ENCODE assay signal across 9 cellular contexts in the genomic region with DNA sequence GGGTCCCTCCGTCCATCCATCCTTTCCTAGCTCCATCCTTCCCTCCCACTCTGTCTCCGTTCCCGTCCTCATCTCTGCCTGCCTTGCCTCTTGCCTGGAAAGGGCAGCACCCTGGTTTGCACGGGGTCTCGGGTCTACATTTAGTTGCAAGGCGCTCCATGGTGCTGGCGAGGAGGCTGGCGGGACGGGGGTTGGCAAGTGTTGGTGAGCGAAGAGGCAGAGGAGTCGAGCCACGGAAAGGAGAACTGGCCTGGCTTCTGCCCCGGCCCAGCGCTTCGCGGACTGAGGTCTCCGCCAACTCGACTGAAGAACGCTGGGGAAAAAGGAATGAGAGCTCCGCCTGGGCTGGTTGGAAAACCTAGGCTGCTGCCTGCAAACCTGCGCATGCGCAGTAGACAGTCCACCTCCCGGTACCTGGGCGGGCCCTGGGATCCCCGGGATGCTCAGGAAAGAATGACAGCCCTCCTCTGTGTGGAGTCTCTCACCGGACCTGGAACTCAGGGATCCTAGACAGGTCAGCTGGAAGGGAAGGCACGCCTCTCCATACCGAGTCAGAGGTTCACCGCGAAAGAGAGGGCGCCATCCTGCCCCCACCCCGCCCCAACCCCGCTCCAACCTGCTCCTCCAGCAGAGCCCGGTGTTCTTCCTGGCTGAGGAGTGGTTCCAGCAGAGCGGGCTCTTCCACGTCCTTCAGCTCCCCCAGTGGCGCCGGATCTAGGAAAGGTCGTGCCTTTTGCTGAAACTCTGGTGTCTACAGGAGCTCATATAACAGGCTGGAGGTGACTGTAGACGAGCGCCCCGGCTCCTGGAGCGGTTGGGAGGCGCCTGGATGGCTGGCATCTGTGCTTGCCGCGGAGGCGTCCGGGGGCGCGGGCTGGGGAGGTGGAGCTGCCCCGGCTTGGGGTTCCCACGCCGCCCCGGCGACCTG. TPM values are rescaled to one million over a fixed set of nuclear protein-coding genes. Genes with fewer than 3 reads are reported as not detected.
A peak's percentile ranks its signal among the peaks of the same experiment; 100 is the strongest.
DNase-seq lines count a peak whose midpoint lies in the region; ATAC-seq and TF ChIP-seq lines count a peak whose summit lies in the region.
"Had no signal": no experiment of that assay in that cellular context is flagged by ENCODE, and none has a peak within 500 bp of the region (broad histone marks: within the 10 kb centered on the region; RNA-seq: fewer than 3 reads in every experiment).

No MANE protein-coding gene starts in this region.

- no peak for DNase-seq in ascending aorta (ENCODE audit: low spot score in 2 of 2)
- DNase-seq in kidney glomerular epithelial cell (lab: John Stamatoyannopoulos, UW), result no peak
- no peak for DNase-seq in NCI-H128 (lab: John Stamatoyannopoulos, UW; ENCODE audit: unreplicated experiment)
- DNase-seq in NCI-H82 treated with DMSO at 0.1 percent for 48 hours (lab: John Stamatoyannopoulos, UW; ENCODE audit: unreplicated experiment), result no peak

- peak overlapping the region; percentile 42 to 52 for H3K4me3 ChIP-seq in ascending aorta
- peak overlapping the region; percentile 9 for H3K4me3 ChIP-seq in iPS-15b (ENCODE audit: low read depth, low read length)
- peak overlapping the region in 3 of 5 donors; percentile 3 to 18 (median 6) for H3K4me3 ChIP-seq in subcutaneous abdominal adipose tissue (ENCODE audit: low read depth in 1 of 5, low read length in 5 of 5)

- peak overlapping the region in 1 of 3 donors; percentile 86 for H3K27ac Mint-ChIP-seq in IgD-negative memory B cell

- peaks cover 45% of the 10 kb centered on the region for H3K27me3 Mint-ChIP-seq in IgD-negative memory B cell

- H3K9ac ChIP-seq in iPS-15b (ENCODE audit: low read depth, low read length) (no peak overlapping the region), subcutaneous abdominal adipose tissue (ENCODE audit: low read length in 5 of 5) (no peak overlapping the region)

- H3K4me1 ChIP-seq in ascending aorta, result peaks cover 0 to 11% of the 10 kb centered on the region in 2 donors
- H3K4me1 ChIP-seq in iPS-15b (ENCODE audit: control insufficient read depth, insufficient read depth, low read length), result no peaks in the 10 kb centered on the region
- H3K4me1 ChIP-seq in subcutaneous abdominal adipose tissue (ENCODE audit: control insufficient read depth in 5 of 5, insufficient read depth in 5 of 5, low read length in 5 of 5), result peaks cover 0 to 34% (median 21%) of the 10 kb centered on the region in 5 donors

- no peak for TF ChIP-seq CTCF in ascending aorta (IDR thresholded peaks at IDR 0.05)

- H3K9me3 ChIP-seq in ascending aorta (no peaks in the 10 kb centered on the region), iPS-15b (ENCODE audit: control insufficient read depth, insufficient read depth, low read length) (no peaks in the 10 kb centered on the region), subcutaneous abdominal adipose tissue (ENCODE audit: control insufficient read depth in 5 of 5, low read length in 5 of 5) (peaks cover 0 to 3% (median 0%) of the 10 kb centered on the region in 5 donors)

- peaks cover 0 to 5% (median 2%) of the 10 kb centered on the region in 3 donors for H3K9me3 Mint-ChIP-seq in IgD-negative memory B cell

- H3K36me3 ChIP-seq in ascending aorta (no peaks in the 10 kb centered on the region), iPS-15b (ENCODE audit: control insufficient read depth, insufficient read depth, low read length) (no peaks in the 10 kb centered on the region), subcutaneous abdominal adipose tissue (ENCODE audit: control insufficient read depth in 5 of 5, insufficient read depth in 5 of 5, low read length in 5 of 5) (no peaks in the 10 kb centered on the region)

- peak overlapping the region; percentile 29 to 86 (median 77) for H3K4me3 Mint-ChIP-seq in IgD-negative memory B cell

- intact Hi-C loops in ascending aorta (cut with DNase I), result no loop called here

- H3K27ac ChIP-seq in ascending aorta (no peak overlapping the region), subcutaneous abdominal adipose tissue (ENCODE audit: low read depth, low read length) (no peak overlapping the region)

- peaks cover 17% of the 10 kb centered on the region for H3K27me3 ChIP-seq in ascending aorta
- H3K27me3 ChIP-seq in iPS-15b (ENCODE audit: control insufficient read depth, insufficient read depth, low read length), result peaks cover 64% of the 10 kb centered on the region
- peaks cover 28 to 49% (median 45%) of the 10 kb centered on the region in 5 donors for H3K27me3 ChIP-seq in subcutaneous abdominal adipose tissue (ENCODE audit: control insufficient read depth in 5 of 5, insufficient read depth in 4 of 5, low read length in 5 of 5)

- peaks cover 0 to 14% (median 4%) of the 10 kb centered on the region in 3 donors for H3K4me1 Mint-ChIP-seq in IgD-negative memory B cell

- peaks cover 6% of the 10 kb centered on the region for H3K36me3 Mint-ChIP-seq in IgD-negative memory B cell

- ATAC-seq in GM18511 (IDR thresholded peaks at IDR 0.05; ENCODE audit: unreplicated experiment), result no peak

RNA-seq across cellular contexts. Expression of a gene that starts 6.0 kb away (rescaled TPM):
- not detected for polyA plus RNA-seq in IgD-negative memory B cell
- total RNA-seq in ascending aorta, result not detected
- total RNA-seq: lower leg skin had no signal

RNA-seq across cellular contexts. Expression of a gene that starts 43.2 kb away (rescaled TPM):
- polyA plus RNA-seq in IgD-negative memory B cell, result not detected
- total RNA-seq in ascending aorta, result not detected
- total RNA-seq: lower leg skin had no signal
